ENCODE assay signal across 11 cellular contexts in the genomic region with DNA sequence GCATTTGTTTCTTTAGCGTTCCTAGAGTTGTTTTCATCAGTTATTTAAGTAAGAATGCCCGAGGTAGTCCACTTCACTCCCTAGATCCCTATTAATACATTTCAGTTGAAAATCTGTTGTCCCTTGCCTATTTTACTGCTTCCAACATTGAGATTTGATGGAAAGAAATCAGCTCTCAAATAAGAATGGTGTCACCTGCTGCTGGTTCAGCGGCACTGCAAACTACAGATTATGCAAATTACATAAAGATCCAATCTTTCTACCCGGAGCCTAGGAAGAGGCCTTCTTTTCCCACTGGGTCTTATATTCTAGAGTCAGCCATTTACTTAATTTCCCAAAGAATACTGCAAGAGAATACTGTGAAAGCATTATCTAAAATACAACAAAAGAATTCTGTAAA.
A peak's percentile ranks its signal among the peaks of the same experiment; 100 is the strongest.
DNase-seq lines count a peak whose midpoint lies in the region; ATAC-seq, FAIRE-seq and TF ChIP-seq lines count a peak whose summit lies in the region.
"Had no signal": no experiment of that assay in that cellular context is flagged by ENCODE, and none has a peak within 500 bp of the region (broad histone marks: within the 10 kb centered on the region; RNA-seq: fewer than 3 reads in every experiment).

No MANE protein-coding gene starts in this region.

- H2BK15ac ChIP-seq in H1 (ENCODE audit: low read length) = no peak overlapping the region

- DNase-seq in GM12865 (ENCODE audit: low read depth) (peak; percentile 4), MM.1S (no peak), H1 (ENCODE audit: low read depth in 1 of 2, low spot score in 2 of 2) (no peak), neural progenitor cell (ENCODE audit: low spot score) (peak; percentile 12), stomach (no peak), NCI-H1436 (lab: John Stamatoyannopoulos, UW) (no peak)
- DNase-seq: activated T-cell treated with anti-CD3 and anti-CD28 coated beads for 4 hours, left cardiac atrium had no signal

- H3K56ac ChIP-seq in H1 (replicated peaks; ENCODE audit: insufficient read length, low read depth, low read length) = no peak overlapping the region

- peak; percentile 12 to 35; a peak in 3 of 4 replicates for TF ChIP-seq RAD21 in H1 (IDR thresholded peaks at IDR 0.05 in 1 of 2, conservative IDR thresholded peaks at IDR 0.05 in 1 of 2; ENCODE audit: low read depth in 2 of 2, low read length in 2 of 2)

- no peak overlapping the region for H2AK5ac ChIP-seq in H1 (ENCODE audit: low read depth, low read length)

- H3K4me1 Mint-ChIP-seq in neural progenitor cell = no peaks in the 10 kb centered on the region
- H3K4me1 Mint-ChIP-seq: stimulated activated effector memory CD8-positive, alpha-beta T cell treated with anti-CD3 and anti-CD28 coated beads, Interleukin-12 subunit alpha, Interleukin-12 subunit beta, amount 100 ng/mL, for 72 hours had no signal

- no peaks in the 10 kb centered on the region for H3K23me2 ChIP-seq in H1 (ENCODE audit: low read depth, low read length)

- H3K9me3 Mint-ChIP-seq in neural progenitor cell = no peaks in the 10 kb centered on the region

- no peak overlapping the region for H2BK12ac ChIP-seq in H1 (ENCODE audit: low read depth, low read length)

- H3K4me1 ChIP-seq in MM.1S (ENCODE audit: low read length) (no peaks in the 10 kb centered on the region), H1 (replicated peaks in 1 of 4; ENCODE audit: control insufficient read depth in 3 of 4, insufficient read depth in 4 of 4, low read length in 3 of 4) (no peaks in the 10 kb centered on the region), neural progenitor cell (no peaks in the 10 kb centered on the region), stomach (no peaks in the 10 kb centered on the region)

- no peak overlapping the region for H3K4ac ChIP-seq in H1 (replicated peaks; ENCODE audit: insufficient read length, low read depth, low read length)

- H3K27me3 Mint-ChIP-seq in neural progenitor cell (ENCODE audit: insufficient read depth, low read depth) = peaks cover 2% of the 10 kb centered on the region

- no peak overlapping the region for H4K5ac ChIP-seq in H1 (ENCODE audit: insufficient read length, low read depth, low read length)

- no peak overlapping the region for H3K27ac ChIP-seq in MM.1S (ENCODE audit: low read length)
- H3K27ac ChIP-seq in H1 (ENCODE audit: low read depth, low read length) = no peak overlapping the region
- H3K27ac ChIP-seq in neural progenitor cell = no peak overlapping the region
- no peak overlapping the region for H3K27ac ChIP-seq in stomach

- no peak overlapping the region for H4K91ac ChIP-seq in H1 (replicated peaks; ENCODE audit: insufficient read length, low read length)

- H4K20me1 ChIP-seq in MM.1S (ENCODE audit: insufficient read depth, low read length) = no peaks in the 10 kb centered on the region
- no peaks in the 10 kb centered on the region for H4K20me1 ChIP-seq in H1 (replicated peaks in 1 of 2; ENCODE audit: control insufficient read depth in 1 of 2, insufficient read depth in 2 of 2, low read length in 2 of 2)
- H4K20me1 ChIP-seq in neural progenitor cell (ENCODE audit: low read depth) = no peaks in the 10 kb centered on the region

- H3K36me3 ChIP-seq in MM.1S (replicated peaks; ENCODE audit: insufficient read depth, low read length) = no peaks in the 10 kb centered on the region
- H3K36me3 ChIP-seq in H1 (ENCODE audit: control insufficient read depth in 2 of 4, insufficient read depth in 4 of 4, low read length in 3 of 4) = no peaks in the 10 kb centered on the region
- no peaks in the 10 kb centered on the region for H3K36me3 ChIP-seq in neural progenitor cell
- no peaks in the 10 kb centered on the region for H3K36me3 ChIP-seq in stomach

- H3K18ac ChIP-seq in H1 (ENCODE audit: extremely low read depth, low read length) = no peak overlapping the region

- H3K23ac ChIP-seq in H1 (ENCODE audit: insufficient read length) = no peak overlapping the region

- TF ChIP-seq POLR2A in H1 (IDR thresholded peaks at IDR 0.05; ENCODE audit: control extremely low read depth in 1 of 2, low read depth in 2 of 2, low read length in 2 of 2) (no peak), stomach (IDR thresholded peaks at IDR 0.05) (no peak)

- no peak overlapping the region for H3K4me3 Mint-ChIP-seq in neural progenitor cell
- H3K4me3 Mint-ChIP-seq: stimulated activated effector memory CD8-positive, alpha-beta T cell treated with anti-CD3 and anti-CD28 coated beads, Interleukin-12 subunit alpha, Interleukin-12 subunit beta, amount 100 ng/mL, for 72 hours had no signal

- no peak overlapping the region for H3K9ac ChIP-seq in MM.1S (ENCODE audit: low read length)
- H3K9ac ChIP-seq in H1 (replicated peaks in 1 of 4; ENCODE audit: extremely low read depth in 1 of 4, low read depth in 3 of 4, low read length in 3 of 4) = no peak overlapping the region
- H3K9ac ChIP-seq in neural progenitor cell = no peak overlapping the region

- peak; percentile 48 for FAIRE-seq in H1 (lab: Jason Lieb, UNC)
- FAIRE-seq: H54 had no signal

- no peak overlapping the region for H3K4me2 ChIP-seq in MM.1S (ENCODE audit: low read depth, low read length)
- no peak overlapping the region for H3K4me2 ChIP-seq in H1 (ENCODE audit: insufficient read depth in 1 of 2, low read depth in 2 of 2, low read length in 2 of 2)
- H3K4me2 ChIP-seq in neural progenitor cell = no peak overlapping the region

- H3K36me3 Mint-ChIP-seq in neural progenitor cell = no peaks in the 10 kb centered on the region
- H3K36me3 Mint-ChIP-seq: stimulated activated effector memory CD8-positive, alpha-beta T cell treated with anti-CD3 and anti-CD28 coated beads, Interleukin-12 subunit alpha, Interleukin-12 subunit beta, amount 100 ng/mL, for 72 hours had no signal

- H2BK120ac ChIP-seq in H1 (replicated peaks; ENCODE audit: low read depth, low read length) = no peak overlapping the region

- no peak overlapping the region for H3K14ac ChIP-seq in H1 (ENCODE audit: insufficient read length)

- intact Hi-C loops in stomach (cut with DNase I; ENCODE audit: low total_unique reads) = no loop called here

- no peak for ATAC-seq in HG03342 (IDR thresholded peaks at IDR 0.05; ENCODE audit: unreplicated experiment)
- ATAC-seq: left cardiac atrium; stimulated activated effector memory CD8-positive, alpha-beta T cell treated with anti-CD3 and anti-CD28 coated beads, Interleukin-12 subunit alpha, Interleukin-12 subunit beta, amount 100 ng/mL, for 72 hours had no signal

- H2AFZ ChIP-seq in MM.1S (ENCODE audit: low read length) (no peak overlapping the region), H1 (ENCODE audit: low read length) (no peak overlapping the region), neural progenitor cell (replicated peaks) (no peak overlapping the region)

- POLR2A ChIA-PET in H1 (lab: Charles Lee; ENCODE audit: partially characterized antibody) = no interaction called here

- TF ChIP-seq CTCF in GM12865 (IDR thresholded peaks at IDR 0.05; ENCODE audit: insufficient read depth, low read depth, low read length, missing control alignments) (no peak), MM.1S (IDR thresholded peaks at IDR 0.05; ENCODE audit: low read length) (0 out of 2 replicates have a peak, but pooled peaks have one; percentile 11), H1 (IDR thresholded peaks at IDR 0.05; ENCODE audit: control extremely low read depth in 1 of 3, insufficient read depth in 1 of 3, low read depth in 1 of 3, low read length in 3 of 3) (peak in 1 of 3 experiments; percentile 13; a peak in 1 of 4 replicates), neural progenitor cell (IDR thresholded peaks at IDR 0.05) (peak; percentile 28), stomach (IDR thresholded peaks at IDR 0.05) (no peak)

- no peak overlapping the region for H3K27ac Mint-ChIP-seq in neural progenitor cell
- H3K27ac Mint-ChIP-seq: stimulated activated effector memory CD8-positive, alpha-beta T cell treated with anti-CD3 and anti-CD28 coated beads, Interleukin-12 subunit alpha, Interleukin-12 subunit beta, amount 100 ng/mL, for 72 hours had no signal

- CTCF ChIA-PET in H1 (lab: Charles Lee; ENCODE audit: partially characterized antibody) = interaction anchor here (0.6 to 0.8 kb wide), 3 partner anchors 9 to 346 kb away, joined by 3 read pairs; no protein-coding TSS in a partner anchor

- H3K4me3 ChIP-seq in GM12865 (ENCODE audit: low read depth, low read length) (no peak overlapping the region), MM.1S (ENCODE audit: low read length) (no peak overlapping the region), H1 (ENCODE audit: extremely low read depth in 1 of 4, insufficient read depth in 2 of 4, low read depth in 3 of 4, low read length in 4 of 4) (no peak overlapping the region), neural progenitor cell (no peak overlapping the region), stomach (no peak overlapping the region)

- no peak overlapping the region for H4K8ac ChIP-seq in H1 (ENCODE audit: extremely low read depth, insufficient read depth, low read length)

- H3K9me2 ChIP-seq in MM.1S (replicated peaks; ENCODE audit: insufficient read depth, low read length) = no peaks in the 10 kb centered on the region

- TF ChIP-seq EP300 in H1 (IDR thresholded peaks at IDR 0.05; ENCODE audit: borderline replicate concordance in 1 of 2, low read depth in 2 of 2, low read length in 2 of 2) = no peak
- TF ChIP-seq EP300 in stomach (IDR thresholded peaks at IDR 0.05) = no peak

- H3K9me3 ChIP-seq in MM.1S (replicated peaks; ENCODE audit: insufficient read depth, low read length) = no peaks in the 10 kb centered on the region
- no peaks in the 10 kb centered on the region for H3K9me3 ChIP-seq in H1 (ENCODE audit: insufficient read depth in 2 of 2, low read depth in 1 of 2, low read length in 1 of 2)
- peaks cover 5% of the 10 kb centered on the region for H3K9me3 ChIP-seq in neural progenitor cell (ENCODE audit: low read depth)
- no peaks in the 10 kb centered on the region for H3K9me3 ChIP-seq in stomach

- 88% methylated on average over 4 of the region's 4 CpGs; no CpG with 5 or more reads in 1 of the 2 experiments for WGBS in H1 (ENCODE audit: extremely low coverage in 1 of 2, insufficient coverage in 1 of 2, insufficient read length in 1 of 2, insufficient replicate concordance in 2 of 2, low coverage in 1 of 2, low lambda C conversion rate in 2 of 2, missing lambda C conversion rate in 1 of 2), 2 experiments
- 53 to 73% (median 63%) methylated on average over 4 of the region's 4 CpGs for WGBS in stomach, 5 donors

- H3K79me2 ChIP-seq in MM.1S (ENCODE audit: low read length) (no peaks in the 10 kb centered on the region), H1 (ENCODE audit: control insufficient read depth in 1 of 2, insufficient read depth in 2 of 2, low read length in 2 of 2) (no peaks in the 10 kb centered on the region), neural progenitor cell (ENCODE audit: low read depth) (no peaks in the 10 kb centered on the region)

- no peak overlapping the region for H2BK20ac ChIP-seq in H1 (ENCODE audit: low read length)

- no peaks in the 10 kb centered on the region for H3K79me1 ChIP-seq in H1 (ENCODE audit: low read depth, low read length)

- no peaks in the 10 kb centered on the region for H3K27me3 ChIP-seq in MM.1S (replicated peaks; ENCODE audit: insufficient read depth, low read length)
- no peaks in the 10 kb centered on the region for H3K27me3 ChIP-seq in H1 (replicated peaks in 1 of 4; ENCODE audit: control insufficient read depth in 3 of 4, extremely low read depth in 1 of 4, insufficient read depth in 3 of 4, low read length in 3 of 4)
- H3K27me3 ChIP-seq in neural progenitor cell = no peaks in the 10 kb centered on the region
- no peaks in the 10 kb centered on the region for H3K27me3 ChIP-seq in stomach

- no peak overlapping the region for H2BK5ac ChIP-seq in H1 (ENCODE audit: low read depth, low read length)

- H3F3A ChIP-seq in MM.1S (ENCODE audit: insufficient read depth, low read length) = no peaks in the 10 kb centered on the region
- no peaks in the 10 kb centered on the region for H3F3A ChIP-seq in neural progenitor cell (ENCODE audit: low read depth)

Comparison
In these comparisons a context has a peak if more than half of its experiments do, and no peak if none do; other contexts are left out.
1. DNase-seq: peak in GM12865 (single experiment) and neural progenitor cell (single experiment); none in MM.1S (single experiment), H1 (0 of 2), stomach (single experiment) and NCI-H1436 (single experiment).
2. CTCF ChIP-seq: peak in MM.1S (single experiment) and neural progenitor cell (single experiment); none in GM12865 (single experiment) and stomach (0 of 7).